In the genomic region with DNA sequence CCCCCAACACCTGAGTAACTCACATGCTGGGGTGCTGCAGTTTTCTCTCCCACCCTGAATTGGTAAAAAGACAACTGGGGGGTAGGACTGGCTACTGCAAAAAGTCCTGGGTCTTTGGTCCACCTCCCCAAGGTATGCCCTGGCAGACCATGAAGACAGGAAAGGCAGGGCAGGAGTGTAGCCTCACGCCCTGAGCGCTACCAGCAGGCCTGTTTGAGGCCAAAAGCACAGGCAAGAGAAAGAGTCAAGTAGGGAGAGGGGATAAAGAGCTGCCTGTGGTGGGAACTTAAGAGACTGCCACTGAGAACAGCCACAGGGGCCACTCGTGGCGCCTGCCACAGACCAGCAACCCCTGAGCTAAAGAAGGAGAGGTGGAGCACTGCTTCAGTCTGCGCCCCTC, we compare ENCODE assay signal across 20 cellular contexts.
"Had no signal": no experiment of that assay in that cellular context is flagged by ENCODE, and none has a peak within 500 bp of the region (broad histone marks: within the 10 kb centered on the region; RNA-seq: fewer than 3 reads in every experiment).

No MANE protein-coding gene starts in this region.

- H3K9me3 Mint-ChIP-seq: activated T-cell treated with anti-CD3 and anti-CD28 coated beads, Interleukin-2, amount 50 U/mL, for 72 hours; brain; WTC11 had no signal

- H3K27me3 ChIP-seq: dorsolateral prefrontal cortex, right atrium auricular region, stomach had no signal

- H3K4me1 ChIP-seq: lower lobe of right lung, stomach had no signal

- H3K27ac Mint-ChIP-seq: activated T-cell treated with anti-CD3 and anti-CD28 coated beads, Interleukin-2, amount 50 U/mL, for 72 hours; WTC11 had no signal

- H3K4me1 Mint-ChIP-seq: brain, WTC11 had no signal

- FAIRE-seq: colon, endometrium, frontal cortex, keratinocyte had no signal

- H3K4me3 Mint-ChIP-seq: activated T-cell treated with anti-CD3 and anti-CD28 coated beads, Interleukin-2, amount 50 U/mL, for 72 hours; brain; WTC11 had no signal

- H3K27ac ChIP-seq: lower lobe of right lung, right atrium auricular region, stomach had no signal

- ATAC-seq: activated T-cell treated with anti-CD3 and anti-CD28 coated beads, Interleukin-2, amount 50 U/mL, for 72 hours; lower lobe of right lung; WTC11 had no signal

- DNase-seq: activated CD4-positive, alpha-beta T cell treated with anti-CD3 and anti-CD28 coated beads for 4 hours; activated CD8-positive, alpha-beta memory T cell treated with anti-CD3 and anti-CD28 coated beads, Interleukin-2, amount 50 U/mL, for 4 hours; activated effector memory CD4-positive, alpha-beta T cell treated with anti-CD3 and anti-CD28 coated beads, Interleukin-2, amount 50 U/mL, for 16 hours; activated T-cell treated with anti-CD3 and anti-CD28 coated beads, Interleukin-2, amount 50 U/mL, for 72 hours; anterior cingulate cortex; caudate nucleus; dorsolateral prefrontal cortex; erythroblast; stimulated activated CD4-positive, alpha-beta T cell treated with anti-CD3 and anti-CD28 coated beads, Interleukin-2, amount 100 ng/mL, for 24 hours; stomach; trophoblast cell had no signal

- H3K27me3 Mint-ChIP-seq: progenitor cell of endocrine pancreas had no signal

- H3K4me3 ChIP-seq: dorsolateral prefrontal cortex, lower lobe of right lung, right atrium auricular region, stomach had no signal

- H3K9me3 ChIP-seq: lower lobe of right lung, right atrium auricular region, stomach had no signal
